8 cellular contexts compared by ENCODE assay signal in the genomic region with DNA sequence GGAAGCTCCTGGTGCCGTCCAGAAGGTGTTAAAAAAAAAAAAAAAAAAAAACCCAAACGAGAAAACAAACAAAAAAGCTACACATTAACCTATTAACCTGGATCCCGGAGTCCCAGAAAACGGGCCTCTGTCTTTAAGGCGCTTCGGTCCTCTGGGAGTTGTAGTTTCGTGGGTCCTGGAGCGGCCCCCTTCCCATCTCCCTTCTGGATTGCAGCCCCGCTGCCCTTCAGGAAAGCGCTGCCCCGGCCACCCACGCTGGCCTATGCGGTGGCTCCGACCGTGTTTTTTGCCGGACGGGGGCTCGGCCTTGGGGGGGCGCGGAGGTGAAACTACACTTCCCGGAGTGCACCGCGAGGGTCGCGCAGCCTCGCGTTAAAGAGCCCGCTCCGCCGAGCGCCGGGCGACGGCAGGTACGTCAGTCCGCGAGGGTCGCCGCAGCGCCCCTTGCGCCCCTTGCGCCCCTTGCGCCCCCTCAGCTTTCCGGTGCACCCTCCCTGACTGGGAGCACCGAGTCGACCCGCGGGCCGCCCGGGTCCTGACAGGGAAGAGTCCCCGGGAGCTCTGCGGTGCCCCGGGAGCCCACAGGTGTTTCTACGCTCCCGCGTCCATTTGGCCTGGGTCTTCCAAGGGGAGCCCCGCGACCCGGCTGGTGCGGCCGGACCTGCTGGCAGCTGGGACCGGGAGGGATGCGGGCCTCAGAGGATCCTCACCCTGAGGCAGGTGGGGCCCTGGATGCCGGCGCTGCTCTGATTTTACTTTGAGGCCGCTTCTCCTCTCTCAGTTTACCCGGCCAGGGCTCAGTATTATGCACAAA. TPM values are rescaled to one million over a fixed set of nuclear protein-coding genes. Genes with fewer than 3 reads are reported as not detected.
DNase-seq lines count a peak whose midpoint lies in the region; ATAC-seq and TF ChIP-seq lines count a peak whose summit lies in the region.

Gene FCSK (plus strand): TSS at position 375 of the 814 bp plus-strand sequence. CDS start 8,596 bp downstream, outside the sequence.

- H3K4me1 Mint-ChIP-seq in effector memory CD8-positive, alpha-beta T cell (ENCODE audit: low read depth in 2 of 2): peaks cover 15 to 20% of the 10 kb centered on the region in 2 donors

- TF ChIP-seq CTCF in AG04449 (IDR thresholded peaks at IDR 0.05; ENCODE audit: insufficient read depth, low read length, missing control alignments): no peak

- peak within 1 kb of the TSS; percentile 5 for H3K4ac ChIP-seq in mesendoderm (ENCODE audit: low read depth, low read length)

- peak within 1 kb of the TSS; percentile 99 for H4K8ac ChIP-seq in mesendoderm (ENCODE audit: low read depth, low read length)

- no peaks in the 10 kb centered on the region for H3K36me3 ChIP-seq in mesendoderm (ENCODE audit: control insufficient read depth, insufficient read depth, low read length)

- H3K9ac ChIP-seq in mesendoderm (ENCODE audit: low read length): peak within 1 kb of the TSS; percentile 87

- H3K27ac ChIP-seq in mesendoderm (ENCODE audit: low read depth, low read length): peak within 1 kb of the TSS; percentile 98

- POLR2A ChIA-PET in AG04449 (lab: Yijun Ruan, JAX): interaction anchor here (3.1 kb wide), 1 partner anchor 74 kb away, joined by 19 read pairs; no protein-coding TSS in a partner anchor

- H3K27me3 Mint-ChIP-seq in effector memory CD8-positive, alpha-beta T cell: no peaks in the 10 kb centered on the region

- no peak within 1 kb of the TSS for H3K23ac ChIP-seq in mesendoderm (ENCODE audit: low read length)

- WGBS in mesendoderm (ENCODE audit: extremely low coverage, insufficient coverage, low lambda C conversion rate): no CpG with 5 or more reads among the region's 67 CpGs

- peak within 1 kb of the TSS; percentile 86 for H3K18ac ChIP-seq in mesendoderm (ENCODE audit: low read length)

- H3K27me3 ChIP-seq in mesendoderm (ENCODE audit: insufficient read depth, low read length, poor library complexity): no peaks in the 10 kb centered on the region

- peak within 1 kb of the TSS; percentile 85 to 94 for H3K4me3 Mint-ChIP-seq in effector memory CD8-positive, alpha-beta T cell

- TF ChIP-seq POLR2A in GM18526 (IDR thresholded peaks at IDR 0.05; ENCODE audit: extremely low read depth, insufficient read length): peak; percentile 59

- H3K79me1 ChIP-seq in mesendoderm (ENCODE audit: low read length): no peaks in the 10 kb centered on the region

- H3K36me3 Mint-ChIP-seq in effector memory CD8-positive, alpha-beta T cell (ENCODE audit: insufficient read depth): no peaks in the 10 kb centered on the region

- H3K4me2 ChIP-seq in mesendoderm (ENCODE audit: low read length): peak within 1 kb of the TSS; percentile 53

- peak within 1 kb of the TSS; percentile 93 for H3K56ac ChIP-seq in mesendoderm (ENCODE audit: low read length)

- ATAC-seq in HG03066 (IDR thresholded peaks at IDR 0.05; ENCODE audit: low read depth, unreplicated experiment): peak; percentile 80
- ATAC-seq in effector memory CD8-positive, alpha-beta T cell (replicated peaks): peak; percentile 92

- no peaks in the 10 kb centered on the region for H3K79me2 ChIP-seq in mesendoderm (ENCODE audit: control insufficient read depth, insufficient read depth, low read length)

- H3K4me3 ChIP-seq in AG04449 (ENCODE audit: low read depth, low read length): peak within 1 kb of the TSS; percentile 83
- peak within 1 kb of the TSS; percentile 66 for H3K4me3 ChIP-seq in mesendoderm (ENCODE audit: low read length)

- peak within 1 kb of the TSS; percentile 97 for H2BK5ac ChIP-seq in mesendoderm (ENCODE audit: low read length)

- CTCF ChIA-PET in AG04449 (lab: Yijun Ruan, JAX): interaction anchor here (1.3 to 2.4 kb wide), 5 partner anchors 16 to 85 kb away, joined by 4 to 10 read pairs (median 6); partner anchors contain the start of gene ST3GAL2

- no peak for DNase-seq in AG04449 (ENCODE audit: low read depth, low spot score)
- DNase-seq in NCI-H526 treated with DMSO at 0.1 percent for 48 hours (lab: John Stamatoyannopoulos, UW): peak; percentile 51
- DNase-seq in activated CD8-positive, alpha-beta memory T cell treated with anti-CD3 and anti-CD28 coated beads for 1 hour (ENCODE audit: extremely low read depth in 1 of 2, low read depth in 1 of 2): peak; percentile 15 to 50
- peak; percentile 54 to 72 (median 57) for DNase-seq in effector memory CD8-positive, alpha-beta T cell
- DNase-seq in mesendoderm: peak; percentile 88
- peak; percentile 31 for DNase-seq in stimulated activated CD8-positive, alpha-beta memory T cell treated with anti-CD3 and anti-CD28 coated beads, Interleukin-15, amount 100 ng/mL, for 1 hour (ENCODE audit: low read depth)

- no peak within 1 kb of the TSS for H2BK15ac ChIP-seq in mesendoderm (replicated peaks; ENCODE audit: low read depth)

- H3K4me1 ChIP-seq in mesendoderm (ENCODE audit: control insufficient read depth, low read depth, low read length): no peaks in the 10 kb centered on the region

- H3K9me3 Mint-ChIP-seq in effector memory CD8-positive, alpha-beta T cell: no peaks in the 10 kb centered on the region

- H2AK5ac ChIP-seq in mesendoderm (ENCODE audit: low read length): no peak within 1 kb of the TSS

- H2BK120ac ChIP-seq in mesendoderm (ENCODE audit: low read depth, low read length): peak within 1 kb of the TSS; percentile 97

- no peak within 1 kb of the TSS for H4K5ac ChIP-seq in mesendoderm (ENCODE audit: low read length)

- peak within 1 kb of the TSS; percentile 89 to 92 for H3K27ac Mint-ChIP-seq in effector memory CD8-positive, alpha-beta T cell

RNA-seq across cellular contexts. Expression of gene FCSK, which starts in this region (rescaled TPM):
- 1.4 TPM for polyA plus RNA-seq in mesendoderm (2013, experiment 1 of 2)
- polyA plus RNA-seq in mesendoderm (2013, experiment 2 of 2): 1.4 TPM
